In the genomic region with DNA sequence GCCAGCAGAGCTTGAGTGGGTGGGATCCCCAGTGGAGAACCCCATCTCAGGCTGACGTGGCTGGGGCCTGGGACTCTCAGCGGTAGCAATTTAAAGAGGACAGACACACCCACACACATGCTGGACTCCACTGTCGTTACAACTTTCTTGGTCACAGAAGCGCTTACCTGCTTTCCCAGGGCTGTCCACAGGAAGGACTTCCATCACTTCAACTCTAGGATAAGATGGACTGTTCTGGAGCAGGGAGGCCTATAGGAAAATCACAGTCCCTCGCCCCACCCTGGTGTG, we compare ENCODE assay signal across 23 cellular contexts. TPM values are rescaled to one million over a fixed set of nuclear protein-coding genes. Genes with fewer than 3 reads are reported as not detected.
DNase-seq lines count a peak whose midpoint lies in the region; ATAC-seq and TF ChIP-seq lines count a peak whose summit lies in the region.
"Had no signal": no experiment of that assay in that cellular context is flagged by ENCODE, and none has a peak within 500 bp of the region (broad histone marks: within the 10 kb centered on the region; RNA-seq: fewer than 3 reads in every experiment).

No MANE protein-coding gene starts in this region.

- peak; percentile 3 for DNase-seq in activated CD4-positive, CD25-positive, alpha-beta regulatory T cell treated with anti-CD3 and anti-CD28 coated beads, Interleukin-2, amount 50 U/mL, for 72 hours
- DNase-seq in activated CD4-positive, CD25-positive, alpha-beta regulatory T cell (lab: John Stamatoyannopoulos, UW), result no peak
- DNase-seq in PC-9 (no peak), right cardiac atrium (peak in 1 of 3 donors; percentile 32), substantia nigra (lab: John Stamatoyannopoulos, UW) (no peak), SHP77 (lab: John Stamatoyannopoulos, UW) (no peak), GF-D8 (lab: John Stamatoyannopoulos, UW) (no peak)
- DNase-seq: 8988T; activated CD4-positive, alpha-beta T cell treated with anti-CD3 and anti-CD28 coated beads for 36 hours; activated CD8-positive, alpha-beta T cell treated with anti-CD3 and anti-CD28 coated beads, Interleukin-2, amount 10 ng/mL, durations not matched to agents 7 days and 5 days; activated gamma-delta T cell treated with Interleukin-2 at 50 U/mL for 16 hours; CD4-positive, CD25-positive, alpha-beta regulatory T cell; effector CD4-positive, alpha-beta T cell; NCI-H2081 treated with DMSO at 0.1 percent for 48 hours; NCI-H774; RPMI8226; stimulated activated CD4-positive, alpha-beta T cell treated with anti-CD3 and anti-CD28 coated beads, Interleukin-4, amount 100 ng/mL, for 4 hours had no signal

- H3K9me3 ChIP-seq in PC-9 (ENCODE audit: insufficient read depth, low read depth), result no peaks in the 10 kb centered on the region
- no peaks in the 10 kb centered on the region for H3K9me3 ChIP-seq in right cardiac atrium (ENCODE audit: control insufficient read depth, low read length)
- H3K9me3 ChIP-seq: MG63, suprapubic skin had no signal

- intact Hi-C loops in PC-9 (cut with micrococcal nuclease; ENCODE audit: unreplicated experiment) (loop anchor here (1.0 kb wide), 1 partner anchor 29 kb away; no protein-coding TSS in a partner anchor), right cardiac atrium (cut with DNase I) (loop anchor here in 1 of 4 donors (10.0 kb wide), 1 partner anchor 154 kb away; no protein-coding TSS in a partner anchor)

- H3K9me2 ChIP-seq in PC-9 (ENCODE audit: insufficient read depth), result no peaks in the 10 kb centered on the region

- no peak for TF ChIP-seq CTCF in PC-9 (conservative IDR thresholded peaks at IDR 0.05)

- peaks cover 32% of the 10 kb centered on the region for H3K4me1 ChIP-seq in PC-9 (replicated peaks; ENCODE audit: insufficient read depth)
- H3K4me1 ChIP-seq in right cardiac atrium (ENCODE audit: control insufficient read depth, insufficient read depth, low read length), result peaks cover 24% of the 10 kb centered on the region

- H3F3A ChIP-seq in PC-9 (ENCODE audit: insufficient read depth, low read depth), result no peaks in the 10 kb centered on the region

- no peaks in the 10 kb centered on the region for H4K20me1 ChIP-seq in PC-9 (ENCODE audit: insufficient read depth)

- CTCF ChIA-PET in PC-9 (lab: Charles Lee), result interaction anchor here (1.1 kb wide), 1 partner anchor 756 kb away, joined by 4 read pairs; no protein-coding TSS in a partner anchor

- BruUV-seq in PC-9 (replicated peaks; lab: Mats Ljungman, UMichigan), result no TSS peak

- WGBS in right cardiac atrium, result 73% methylated on average over 5 of the region's 5 CpGs

- POLR2A ChIA-PET in PC-9 (lab: Charles Lee; ENCODE audit: unreplicated experiment), result no interaction called here

- H3K4me2 ChIP-seq in PC-9, result 0 out of 2 replicates have a peak overlapping the region, but pooled peaks have one; percentile 99

- no peak overlapping the region for H2AFZ ChIP-seq in PC-9

- no peaks in the 10 kb centered on the region for H3K36me3 ChIP-seq in PC-9 (ENCODE audit: low read depth)
- H3K36me3 ChIP-seq: MG63, suprapubic skin had no signal

- H3K27me3 ChIP-seq in PC-9 (ENCODE audit: insufficient read depth, low read depth) (no peaks in the 10 kb centered on the region), right cardiac atrium (ENCODE audit: control insufficient read depth, insufficient read depth) (no peaks in the 10 kb centered on the region)
- H3K27me3 ChIP-seq: MG63 had no signal

- H3K4me3 ChIP-seq in PC-9 (no peak overlapping the region), right cardiac atrium (ENCODE audit: low read length) (no peak overlapping the region)
- H3K4me3 ChIP-seq: GM12878, lung, MG63 had no signal

- ATAC-seq in right cardiac atrium, result no peak
- no peak for ATAC-seq in GM21367 (IDR thresholded peaks at IDR 0.05; ENCODE audit: unreplicated experiment)
- ATAC-seq: activated CD4-positive, alpha-beta T cell treated with anti-CD3 and anti-CD28 coated beads for 36 hours; activated CD8-positive, alpha-beta T cell treated with anti-CD3 and anti-CD28 coated beads, Interleukin-2, amount 10 ng/mL, durations not matched to agents 7 days and 5 days had no signal

- no peak overlapping the region for H3K27ac ChIP-seq in PC-9
- peak overlapping the region; percentile 37 for H3K27ac ChIP-seq in right cardiac atrium (ENCODE audit: low read length)
- peak overlapping the region; percentile 80 for H3K27ac ChIP-seq in substantia nigra (ENCODE audit: low read depth, low read length, poor library complexity, severe bottlenecking)
- H3K27ac ChIP-seq: suprapubic skin had no signal

- H3K79me2 ChIP-seq in PC-9 (ENCODE audit: low read depth), result 0 out of 2 replicates have a peak, but pooled peaks cover 10% of the 10 kb centered on the region

RNA-seq across cellular contexts. Expression of a gene that starts 6.4 kb away (rescaled TPM):
- total RNA-seq in PC-9 (2021), result 1.7 and 2.7 TPM in 2 replicates
- 10 to 100 TPM; 17.0 to 26.6 (median 24.0) TPM for total RNA-seq in right cardiac atrium
- 12.4 TPM for polyA plus RNA-seq in right cardiac atrium
- total RNA-seq: T-helper 2 cell treated with Interferon-gamma antibody and Interleukin-4, amounts not matched to agents 100 ng/mL and 5 ng/mL, for 36 hours had no signal
- polyA plus RNA-seq: CD4-positive, CD25-positive, alpha-beta regulatory T cell had no signal
